Comparison of ENCODE assay signal across 8 cellular contexts in the genomic region with DNA sequence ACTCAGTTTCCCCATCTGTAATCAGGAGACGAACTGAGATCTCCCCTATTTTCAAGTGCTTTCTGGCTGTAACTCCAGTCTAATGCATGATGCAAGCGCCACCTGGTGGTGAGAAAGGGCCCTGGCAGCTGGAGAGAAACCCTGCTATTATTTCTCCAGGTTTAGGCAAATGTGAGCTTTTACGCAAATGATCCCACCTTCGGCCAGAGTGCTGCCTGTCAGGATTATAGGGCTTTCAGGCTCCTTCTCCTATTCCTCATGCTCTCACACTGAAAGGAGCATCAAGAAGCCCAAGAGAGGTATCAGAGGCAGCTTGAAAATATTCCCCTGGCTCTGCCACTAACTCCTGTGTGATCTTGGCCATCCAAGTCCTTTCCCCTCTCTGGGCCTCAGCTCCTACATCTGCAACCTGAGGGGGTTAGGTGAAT.
DNase-seq lines count a peak whose midpoint lies in the region; ATAC-seq and TF ChIP-seq lines count a peak whose summit lies in the region.

No MANE protein-coding gene starts in this region.

- no peak overlapping the region for H3K9ac ChIP-seq in HCT116 (ENCODE audit: low read length)

- H4K20me1 ChIP-seq in HCT116 (ENCODE audit: insufficient read depth), result no peaks in the 10 kb centered on the region

- CTCF ChIA-PET in HCT116 (lab: Charles Lee), result interaction anchor here (0.7 to 7.1 kb wide), 51 partner anchors 9 to 432 kb away, joined by 3 to 234 read pairs (median 4); no protein-coding TSS in a partner anchor

- no peak overlapping the region for H3K27ac Mint-ChIP-seq in naive thymus-derived CD8-positive, alpha-beta T cell

- no peak overlapping the region for H3K4me3 ChIP-seq in HCT116 (replicated peaks in 1 of 2; ENCODE audit: low read depth in 1 of 2, low read length in 2 of 2)
- H3K4me3 ChIP-seq in esophagus muscularis mucosa, result no peak overlapping the region

- RAD21 ChIA-PET in HCT116 (lab: Charles Lee; ENCODE audit: low non-redundant PET in 1 of 2, low total read pairs in 2 of 2, uncharacterized antibody in 2 of 2, unreplicated experiment in 2 of 2), result interaction anchor here (0.6 to 2.5 kb wide), 7 partner anchors 10 to 159 kb away, joined by 3 to 23 read pairs (median 5); no protein-coding TSS in a partner anchor

- WGBS in esophagus muscularis mucosa, result 3% methylated on average over 4 of the region's 4 CpGs

- intact Hi-C loops in HCT116 (cut with micrococcal nuclease) (loop anchor here (1.0 to 10.0 kb wide), 3 partner anchors 156 to 430 kb away; no protein-coding TSS in a partner anchor), esophagus muscularis mucosa (cut with DNase I) (loop anchor here (2.0 to 5.0 kb wide), 2 partner anchors 156 to 272 kb away; no protein-coding TSS in a partner anchor)

- peak overlapping the region; percentile 62 for H3K4me2 ChIP-seq in HCT116 (ENCODE audit: low read length)

- TF ChIP-seq EP300 in esophagus muscularis mucosa (IDR thresholded peaks at IDR 0.05), result no peak

- peak in 12 of 14 donors; percentile 3 to 64 (median 44) for DNase-seq in C1 segment of cervical spinal cord (lab: John Stamatoyannopoulos, UW)
- DNase-seq in HCT116 (ENCODE audit: low read depth, low spot score), result peak; percentile 51
- peak; percentile 16 for DNase-seq in NOMO-1 treated with dmso at 0.1 percent for 144 hours (lab: John Stamatoyannopoulos, UW; ENCODE audit: unreplicated experiment)
- peak; percentile 50 for DNase-seq in activated T-cell treated with anti-CD3 and anti-CD28 coated beads for 1 hour (ENCODE audit: low read depth)
- DNase-seq in esophagus muscularis mucosa (ENCODE audit: extremely low spot score), result no peak
- DNase-seq in naive thymus-derived CD8-positive, alpha-beta T cell, result peak; percentile 26 to 81 (median 56)
- DNase-seq in stimulated activated CD8-positive, alpha-beta memory T cell treated with anti-CD3 and anti-CD28 coated beads, Interleukin-7, amount 100 ng/mL, for 48 hours (ENCODE audit: extremely low read depth in 1 of 2, low read depth in 1 of 2), result peak; percentile 25 to 37

- H3K36me3 ChIP-seq in HCT116 (ENCODE audit: control insufficient read depth in 1 of 2, insufficient read depth in 2 of 2, low read length in 2 of 2) (no peaks in the 10 kb centered on the region), esophagus muscularis mucosa (no peaks in the 10 kb centered on the region)

- no peak overlapping the region for H3K27ac ChIP-seq in HCT116 (ENCODE audit: low read depth, low read length)
- H3K27ac ChIP-seq in esophagus muscularis mucosa (replicated peaks in 1 of 4), result no peak overlapping the region

- H3K9me3 Mint-ChIP-seq in naive thymus-derived CD8-positive, alpha-beta T cell, result no peaks in the 10 kb centered on the region

- no peak overlapping the region for H3K4me3 Mint-ChIP-seq in naive thymus-derived CD8-positive, alpha-beta T cell

- H3K36me3 Mint-ChIP-seq in naive thymus-derived CD8-positive, alpha-beta T cell, result no peaks in the 10 kb centered on the region

- H3K27me3 ChIP-seq in HCT116 (ENCODE audit: insufficient read depth, low read length), result no peaks in the 10 kb centered on the region; the same call in 1 of the 2 replicates
- H3K27me3 ChIP-seq in esophagus muscularis mucosa, result no peaks in the 10 kb centered on the region

- H3K4me1 ChIP-seq in HCT116 (ENCODE audit: control insufficient read depth in 1 of 2, insufficient read depth in 2 of 2, low read length in 2 of 2) (peaks cover 8 to 19% of the 10 kb centered on the region in 2 experiments), esophagus muscularis mucosa (no peaks in the 10 kb centered on the region)

- ATAC-seq in HCT116, result peak; percentile 76
- no peak for ATAC-seq in naive thymus-derived CD8-positive, alpha-beta T cell
- no peak for ATAC-seq in GM21786 (IDR thresholded peaks at IDR 0.05; ENCODE audit: unreplicated experiment)

- peak; percentile 97 for TF ChIP-seq RAD21 in HCT116 (IDR thresholded peaks at IDR 0.05; ENCODE audit: low read depth)

- H3K9me2 ChIP-seq in HCT116 (ENCODE audit: insufficient read depth), result no peaks in the 10 kb centered on the region

- H3K9me3 ChIP-seq in HCT116 (ENCODE audit: control insufficient read depth in 1 of 2, insufficient read depth in 1 of 2, low read depth in 1 of 2, low read length in 2 of 2) (no peaks in the 10 kb centered on the region), esophagus muscularis mucosa (no peaks in the 10 kb centered on the region)

- peak; percentile 93 to 98 (median 98) for TF ChIP-seq CTCF in HCT116 (IDR thresholded peaks at IDR 0.05 in 2 of 3, conservative IDR thresholded peaks at IDR 0.05 in 1 of 3; ENCODE audit: borderline replicate concordance in 1 of 3, insufficient read depth in 1 of 3, low read depth in 2 of 3, low read length in 2 of 3)
- peak; percentile 86 to 98 (median 98) for TF ChIP-seq CTCF in esophagus muscularis mucosa (IDR thresholded peaks at IDR 0.05)

- no TSS peak for BruUV-seq in HCT116 (replicated peaks; lab: Mats Ljungman, UMichigan)

- no peaks in the 10 kb centered on the region for H3K79me2 ChIP-seq in HCT116 (ENCODE audit: insufficient read depth, low read length)

- POLR2A ChIA-PET in HCT116 (lab: Charles Lee), result interaction anchor here (0.8 to 2.7 kb wide), 4 partner anchors 10 to 180 kb away, joined by 3 to 7 read pairs (median 4); no protein-coding TSS in a partner anchor
- POLR2A ChIA-PET in naive thymus-derived CD8-positive, alpha-beta T cell (lab: Charles Lee), result no interaction called here

- no peak for TF ChIP-seq POLR2A in HCT116 (IDR thresholded peaks at IDR 0.05; ENCODE audit: borderline replicate concordance, extremely low read depth, insufficient read depth, insufficient read length)
- TF ChIP-seq POLR2A in esophagus muscularis mucosa (IDR thresholded peaks at IDR 0.05; ENCODE audit: low read depth), result no peak

- peak overlapping the region; percentile 79 for H2AFZ ChIP-seq in HCT116 (ENCODE audit: low read depth, low read length, poor library complexity, severe bottlenecking)

- peaks cover 8 to 17% (median 8%) of the 10 kb centered on the region in 5 donors for H3K27me3 Mint-ChIP-seq in naive thymus-derived CD8-positive, alpha-beta T cell

- H3K4me1 Mint-ChIP-seq in naive thymus-derived CD8-positive, alpha-beta T cell, result peaks cover 0 to 6% (median 0%) of the 10 kb centered on the region in 4 donors

TF ChIP-seq in HCT116, 20 proteins besides CTCF, POLR2A, EP300 and RAD21:
- TF ChIP-seq EZH2phosphoT487 (IDR thresholded peaks at IDR 0.05; ENCODE audit: borderline replicate concordance), result no peak
- TF ChIP-seq ZFX (IDR thresholded peaks at IDR 0.05), result no peak
- TF ChIP-seq EZH2 (IDR thresholded peaks at IDR 0.05), result no peak
- TF ChIP-seq, protein P1, sequence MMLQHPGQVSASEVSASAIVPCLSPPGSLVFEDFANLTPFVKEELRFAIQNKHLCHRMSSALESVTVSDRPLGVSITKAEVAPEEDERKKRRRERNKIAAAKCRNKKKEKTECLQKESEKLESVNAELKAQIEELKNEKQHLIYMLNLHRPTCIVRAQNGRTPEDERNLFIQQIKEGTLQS (IDR thresholded peaks at IDR 0.05), result no peak
- TF ChIP-seq, protein P2, sequence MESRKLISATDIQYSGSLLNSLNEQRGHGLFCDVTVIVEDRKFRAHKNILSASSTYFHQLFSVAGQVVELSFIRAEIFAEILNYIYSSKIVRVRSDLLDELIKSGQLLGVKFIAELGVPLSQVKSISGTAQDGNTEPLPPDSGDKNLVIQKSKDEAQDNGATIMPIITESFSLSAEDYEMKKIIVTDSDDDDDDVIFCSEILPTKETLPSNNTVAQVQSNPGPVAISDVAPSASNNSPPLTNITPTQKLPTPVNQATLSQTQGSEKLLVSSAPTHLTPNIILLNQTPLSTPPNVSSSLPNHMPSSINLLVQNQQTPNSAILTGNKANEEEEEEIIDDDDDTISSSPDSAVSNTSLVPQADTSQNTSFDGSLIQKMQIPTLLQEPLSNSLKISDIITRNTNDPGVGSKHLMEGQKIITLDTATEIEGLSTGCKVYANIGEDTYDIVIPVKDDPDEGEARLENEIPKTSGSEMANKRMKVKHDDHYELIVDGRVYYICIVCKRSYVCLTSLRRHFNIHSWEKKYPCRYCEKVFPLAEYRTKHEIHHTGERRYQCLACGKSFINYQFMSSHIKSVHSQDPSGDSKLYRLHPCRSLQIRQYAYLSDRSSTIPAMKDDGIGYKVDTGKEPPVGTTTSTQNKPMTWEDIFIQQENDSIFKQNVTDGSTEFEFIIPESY (IDR thresholded peaks at IDR 0.05; ENCODE audit: extremely low read depth, insufficient replicate concordance, low read length), result no peak
- no peak for TF ChIP-seq EGR1 (IDR thresholded peaks at IDR 0.05; ENCODE audit: low read depth)
- TF ChIP-seq, protein P3, sequence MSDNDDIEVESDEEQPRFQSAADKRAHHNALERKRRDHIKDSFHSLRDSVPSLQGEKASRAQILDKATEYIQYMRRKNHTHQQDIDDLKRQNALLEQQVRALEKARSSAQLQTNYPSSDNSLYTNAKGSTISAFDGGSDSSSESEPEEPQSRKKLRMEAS (IDR thresholded peaks at IDR 0.05), result no peak
- no peak for TF ChIP-seq SP1 (IDR thresholded peaks at IDR 0.05; ENCODE audit: low read depth)
